ENCODE assay signal across 9 cellular contexts in the genomic region with DNA sequence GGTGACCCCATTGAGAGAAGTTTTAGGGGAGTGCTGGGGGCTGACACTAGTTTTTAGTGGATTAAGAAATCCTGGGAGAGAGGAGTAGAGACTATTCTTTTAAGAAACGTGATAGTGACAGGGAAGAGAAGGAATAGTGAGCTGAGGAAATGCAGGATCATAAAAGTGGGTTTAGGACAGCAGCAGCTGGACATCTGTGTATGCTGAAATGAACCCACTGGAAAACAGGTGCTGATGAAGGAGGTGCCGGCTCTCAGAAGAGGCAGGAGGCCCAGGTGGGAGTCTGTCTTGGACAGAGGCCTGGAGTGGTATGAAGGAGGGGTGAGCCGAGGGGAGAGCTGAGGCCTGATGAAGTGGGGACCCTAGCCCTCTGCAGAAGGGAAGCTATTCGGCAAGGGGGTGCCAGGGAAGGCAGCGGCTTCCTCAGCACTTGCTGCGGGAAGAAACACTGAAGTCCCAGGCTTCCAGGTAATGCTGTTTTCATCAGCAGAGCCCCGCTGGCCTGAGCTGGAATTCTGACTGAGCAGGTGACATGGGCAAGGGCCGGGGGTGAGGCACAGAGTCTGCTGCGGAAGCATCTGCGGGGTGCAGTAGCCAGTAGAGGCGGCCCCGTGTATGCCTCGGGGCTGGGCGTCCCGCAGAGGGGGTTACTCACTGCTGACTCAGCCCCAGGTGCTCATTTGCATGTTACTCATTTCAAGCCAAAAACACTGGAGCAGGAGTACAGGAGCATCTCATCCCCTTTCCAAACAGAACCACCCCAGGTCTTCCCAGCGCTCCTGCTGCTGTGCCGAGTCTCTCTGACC.
DNase-seq lines count a peak whose midpoint lies in the region; ATAC-seq and TF ChIP-seq lines count a peak whose summit lies in the region.
"Had no signal": no experiment of that assay in that cellular context is flagged by ENCODE, and none has a peak within 500 bp of the region (broad histone marks: within the 10 kb centered on the region; RNA-seq: fewer than 3 reads in every experiment).

No MANE protein-coding gene starts in this region.

- peak; percentile 10 to 23 for DNase-seq in activated CD4-positive, alpha-beta T cell treated with anti-CD3 and anti-CD28 coated beads, Interleukin-2, amount 50 U/mL, for 48 hours
- DNase-seq in activated CD4-positive, alpha-beta T cell treated with anti-CD3 and anti-CD28 coated beads, Interleukin-2, amount 50 U/mL, for 4 hours, result no peak
- DNase-seq in NCI-H2107 (lab: John Stamatoyannopoulos, UW) (peak; percentile 7), fibroblast of mammary gland (ENCODE audit: low read depth) (peak; percentile 67), spleen (peak; percentile 80), NCI-H1930 (lab: John Stamatoyannopoulos, UW) (no peak), NCI-H2029 treated with DMSO at 0.1 percent for 48 hours (lab: John Stamatoyannopoulos, UW) (no peak)

- H3K4me3 ChIP-seq in fibroblast of mammary gland (ENCODE audit: control insufficient read depth, low read depth, low read length) (no peak overlapping the region), spleen (no peak overlapping the region)
- H3K4me3 ChIP-seq: cardiac muscle cell had no signal

- H3K4me1 ChIP-seq in spleen, result peaks cover 0 to 17% (median 3%) of the 10 kb centered on the region in 6 donors

- no peaks in the 10 kb centered on the region for H3K27me3 ChIP-seq in spleen (replicated peaks in 1 of 7)

- intact Hi-C loops in spleen (cut with DNase I; ENCODE audit: low total_unique reads), result no loop called here

- TF ChIP-seq CTCF in fibroblast of mammary gland (conservative IDR thresholded peaks at IDR 0.05; ENCODE audit: control insufficient read depth, insufficient read depth, low read depth, low read length), result no peak
- TF ChIP-seq CTCF in spleen (IDR thresholded peaks at IDR 0.05 in 8 of 11, conservative IDR thresholded peaks at IDR 0.05 in 3 of 11), result no peak

- WGBS in spleen, 5 donors, result 60 to 77% (median 69%) methylated on average over 11 to 17 of the region's 17 CpGs

- no peak for TF ChIP-seq POLR2A in spleen (IDR thresholded peaks at IDR 0.05)

- H3K36me3 ChIP-seq in spleen, result no peaks in the 10 kb centered on the region
- H3K36me3 ChIP-seq: cardiac muscle cell had no signal

- ATAC-seq in HG02642 (IDR thresholded peaks at IDR 0.05; ENCODE audit: poor library complexity, unreplicated experiment), result peak; percentile 65

- no peak overlapping the region for H3K27ac ChIP-seq in spleen
- H3K27ac ChIP-seq: cardiac muscle cell had no signal

- no peaks in the 10 kb centered on the region for H3K9me3 ChIP-seq in spleen

Comparison
In these comparisons a context has a peak if more than half of its experiments do, and no peak if none do; other contexts are left out.
1. DNase-seq: peak in activated CD4-positive, alpha-beta T cell treated with anti-CD3 and anti-CD28 coated beads, Interleukin-2, amount 50 U/mL, for 48 hours (2 of 2), NCI-H2107 (single experiment), fibroblast of mammary gland (single experiment) and spleen (single experiment); none in activated CD4-positive, alpha-beta T cell treated with anti-CD3 and anti-CD28 coated beads, Interleukin-2, amount 50 U/mL, for 4 hours (0 of 2), NCI-H1930 (0 of 2) and NCI-H2029 treated with DMSO at 0.1 percent for 48 hours (single experiment).